In genomic region chr10:60778214-60778977, GRCh38 we compare ENCODE assay signal across 8 cellular contexts. TPM values are rescaled to one million over a fixed set of nuclear protein-coding genes. Genes with fewer than 3 reads are reported as not detected.
DNase-seq lines count a peak whose midpoint lies in the region; ATAC-seq and TF ChIP-seq lines count a peak whose summit lies in the region.

CDK1 (plus strand) TSS chr10:60778478; CDS start chr10:60780166, 1,688 bp downstream.

- no peaks in the 10 kb centered on the region for H3K9me3 ChIP-seq in Caco-2
- H3K9me3 ChIP-seq in NT2/D1 (ENCODE audit: insufficient read depth, low read length): no peaks in the 10 kb centered on the region
- no peaks in the 10 kb centered on the region for H3K9me3 ChIP-seq in mesodermal cell (ENCODE audit: control insufficient read depth, low read length)

- intact Hi-C loops in Caco-2 (cut with micrococcal nuclease; ENCODE audit: unreplicated experiment): loop anchor here (1.0 to 10.0 kb wide), 3 partner anchors 21 to 544 kb away; no protein-coding TSS in a partner anchor

- DNase-seq in Caco-2: peak; percentile 100
- peak; percentile 18 to 98 (median 95) for DNase-seq in HUDEP-2 (lab: John Stamatoyannopoulos, UW; ENCODE audit: unreplicated experiment in 76 of 76)
- peak; percentile 92 for DNase-seq in NT2/D1 (ENCODE audit: low read depth, low spot score)
- DNase-seq in activated CD8-positive, alpha-beta memory T cell treated with anti-CD3 and anti-CD28 coated beads, Interleukin-2, amount 10 ng/mL, durations not matched to agents 7 days and 5 days: peak; percentile 98
- peak; percentile 86 to 91 for DNase-seq in stimulated activated CD8-positive, alpha-beta memory T cell treated with anti-CD3 and anti-CD28 coated beads, Interleukin-15, amount 100 ng/mL, for 4 hours (ENCODE audit: low read depth in 2 of 2)

- peak within 1 kb of the TSS; percentile 96 for H3K27ac Mint-ChIP-seq in Caco-2 (ENCODE audit: unreplicated experiment)
- peak within 1 kb of the TSS; percentile 99 for H3K27ac Mint-ChIP-seq in activated CD8-positive, alpha-beta memory T cell treated with anti-CD3 and anti-CD28 coated beads, Interleukin-2, amount 10 ng/mL, durations not matched to agents 7 days and 5 days

- H3K27ac ChIP-seq in mesodermal cell (ENCODE audit: low read depth, low read length, severe bottlenecking): peak within 1 kb of the TSS; percentile 70

- CTCF ChIA-PET in Caco-2 (lab: Charles Lee): interaction anchor here (0.6 to 1.8 kb wide), 5 partner anchors 9 to 663 kb away, joined by 3 to 8 read pairs (median 3); no protein-coding TSS in a partner anchor
- CTCF ChIA-PET in activated CD8-positive, alpha-beta memory T cell treated with anti-CD3 and anti-CD28 coated beads, Interleukin-2, amount 10 ng/mL, durations not matched to agents 7 days and 5 days (lab: Charles Lee): interaction anchor here (1.0 to 1.3 kb wide), 3 partner anchors 9 to 11 kb away, joined by 3 to 5 read pairs (median 5); no protein-coding TSS in a partner anchor

- no peaks in the 10 kb centered on the region for H3K27me3 Mint-ChIP-seq in Caco-2 (ENCODE audit: insufficient read depth, unreplicated experiment)
- H3K27me3 Mint-ChIP-seq in activated CD8-positive, alpha-beta memory T cell treated with anti-CD3 and anti-CD28 coated beads, Interleukin-2, amount 10 ng/mL, durations not matched to agents 7 days and 5 days: no peaks in the 10 kb centered on the region

- peaks cover 22% of the 10 kb centered on the region for H3K4me1 ChIP-seq in Caco-2
- H3K4me1 ChIP-seq in NT2/D1 (ENCODE audit: insufficient read depth, insufficient read length): no peaks in the 10 kb centered on the region
- H3K4me1 ChIP-seq in mesodermal cell (ENCODE audit: control insufficient read depth, insufficient read depth, low read length, poor library complexity, severe bottlenecking): peaks cover 6% of the 10 kb centered on the region

- no peaks in the 10 kb centered on the region for H3K27me3 ChIP-seq in Caco-2 (replicated peaks; ENCODE audit: control insufficient read depth, insufficient read depth, low read length)
- no peaks in the 10 kb centered on the region for H3K27me3 ChIP-seq in NT2/D1 (ENCODE audit: insufficient read depth, insufficient read length)

- H3K4me3 ChIP-seq in Caco-2 (ENCODE audit: low read depth, low read length): peak within 1 kb of the TSS; percentile 92
- H3K4me3 ChIP-seq in NT2/D1 (ENCODE audit: insufficient read length, low read depth): peak within 1 kb of the TSS; percentile 74
- peak within 1 kb of the TSS; percentile 83 for H3K4me3 ChIP-seq in mesodermal cell (ENCODE audit: extremely low read depth, insufficient read depth, low read length, poor library complexity, severe bottlenecking)

- peak within 1 kb of the TSS; percentile 85 for H3K9ac ChIP-seq in NT2/D1 (ENCODE audit: insufficient read length, low read depth)

- POLR2A ChIA-PET in Caco-2 (lab: Charles Lee): interaction anchor here (0.6 to 1.9 kb wide), 23 partner anchors 9 to 1830 kb away, joined by 3 to 9 read pairs (median 4); no protein-coding TSS in a partner anchor

- peak; percentile 92 for ATAC-seq in GM21381 (IDR thresholded peaks at IDR 0.05; ENCODE audit: unreplicated experiment)
- ATAC-seq in activated CD8-positive, alpha-beta memory T cell treated with anti-CD3 and anti-CD28 coated beads, Interleukin-2, amount 10 ng/mL, durations not matched to agents 7 days and 5 days: peak; percentile 97

- H3K4me3 Mint-ChIP-seq in Caco-2 (ENCODE audit: unreplicated experiment): peak within 1 kb of the TSS; percentile 92
- peak within 1 kb of the TSS; percentile 98 for H3K4me3 Mint-ChIP-seq in activated CD8-positive, alpha-beta memory T cell treated with anti-CD3 and anti-CD28 coated beads, Interleukin-2, amount 10 ng/mL, durations not matched to agents 7 days and 5 days

- 0 to 1% methylated on average over 38 to 51 of the region's 59 CpGs for WGBS in mesodermal cell (ENCODE audit: insufficient coverage in 2 of 2), 2 experiments

- H3K36me3 ChIP-seq in Caco-2 (ENCODE audit: control insufficient read depth, insufficient read depth, low read length): no peaks in the 10 kb centered on the region
- peaks cover 32% of the 10 kb centered on the region for H3K36me3 ChIP-seq in NT2/D1 (ENCODE audit: insufficient read depth, insufficient read length, low read length)
- peaks cover 13% of the 10 kb centered on the region for H3K36me3 ChIP-seq in mesodermal cell (ENCODE audit: control insufficient read depth, insufficient read depth, low read length)

- in situ Hi-C loops in endometrial microvascular endothelial cells (cut with HindIII; ENCODE audit: inconsistent ontology term, low pct_unique_long_range_greater_than_20kb, low sequenced_read_pairs): no loop called here

- TF ChIP-seq CTCF in Caco-2 (IDR thresholded peaks at IDR 0.05; ENCODE audit: insufficient read depth in 1 of 2, low read depth in 1 of 2, low read length in 1 of 2, severe bottlenecking in 1 of 2, unreplicated experiment in 1 of 2): no peak

- peaks cover 52% of the 10 kb centered on the region for H3K36me3 Mint-ChIP-seq in Caco-2 (ENCODE audit: insufficient read depth, unreplicated experiment)
- H3K36me3 Mint-ChIP-seq in activated CD8-positive, alpha-beta memory T cell treated with anti-CD3 and anti-CD28 coated beads, Interleukin-2, amount 10 ng/mL, durations not matched to agents 7 days and 5 days: peaks cover 33% of the 10 kb centered on the region

- no TSS peak for BruUV-seq in Caco-2 (replicated peaks; lab: Mats Ljungman, UMichigan)

- no peaks in the 10 kb centered on the region for H3K9me3 Mint-ChIP-seq in Caco-2 (ENCODE audit: unreplicated experiment)
- no peaks in the 10 kb centered on the region for H3K9me3 Mint-ChIP-seq in activated CD8-positive, alpha-beta memory T cell treated with anti-CD3 and anti-CD28 coated beads, Interleukin-2, amount 10 ng/mL, durations not matched to agents 7 days and 5 days (ENCODE audit: low read depth)

- H3K4me1 Mint-ChIP-seq in Caco-2 (ENCODE audit: low read depth, unreplicated experiment): peaks cover 24% of the 10 kb centered on the region
- peaks cover 27% of the 10 kb centered on the region for H3K4me1 Mint-ChIP-seq in activated CD8-positive, alpha-beta memory T cell treated with anti-CD3 and anti-CD28 coated beads, Interleukin-2, amount 10 ng/mL, durations not matched to agents 7 days and 5 days

RNA-seq across cellular contexts. Expression of gene CDK1, which starts in this region (rescaled TPM):
- total RNA-seq in Caco-2 (2022) (193 and 199 TPM in 2 replicates), endometrial microvascular endothelial cells (ENCODE audit: inconsistent ontology term) (106 TPM)
- total RNA-seq in activated CD8-positive, alpha-beta memory T cell treated with anti-CD3 and anti-CD28 coated beads, Interleukin-2, amount 10 ng/mL, durations not matched to agents 7 days and 5 days: 100 to 1,000 TPM; 111 to 123 TPM
- 165 TPM for polyA plus RNA-seq in mesodermal cell (2013, experiment 1 of 2)
- 176 TPM for polyA plus RNA-seq in mesodermal cell (2013, experiment 2 of 2)

Comparison
In these comparisons a context has a peak if more than half of its experiments do, and no peak if none do; other contexts are left out.
1. Peak in every context shown above with its lines: DNase-seq, ATAC-seq, H3K4me3 ChIP-seq and H3K27ac ChIP-seq.